8 cellular contexts compared by ENCODE assay signal in the genomic region with DNA sequence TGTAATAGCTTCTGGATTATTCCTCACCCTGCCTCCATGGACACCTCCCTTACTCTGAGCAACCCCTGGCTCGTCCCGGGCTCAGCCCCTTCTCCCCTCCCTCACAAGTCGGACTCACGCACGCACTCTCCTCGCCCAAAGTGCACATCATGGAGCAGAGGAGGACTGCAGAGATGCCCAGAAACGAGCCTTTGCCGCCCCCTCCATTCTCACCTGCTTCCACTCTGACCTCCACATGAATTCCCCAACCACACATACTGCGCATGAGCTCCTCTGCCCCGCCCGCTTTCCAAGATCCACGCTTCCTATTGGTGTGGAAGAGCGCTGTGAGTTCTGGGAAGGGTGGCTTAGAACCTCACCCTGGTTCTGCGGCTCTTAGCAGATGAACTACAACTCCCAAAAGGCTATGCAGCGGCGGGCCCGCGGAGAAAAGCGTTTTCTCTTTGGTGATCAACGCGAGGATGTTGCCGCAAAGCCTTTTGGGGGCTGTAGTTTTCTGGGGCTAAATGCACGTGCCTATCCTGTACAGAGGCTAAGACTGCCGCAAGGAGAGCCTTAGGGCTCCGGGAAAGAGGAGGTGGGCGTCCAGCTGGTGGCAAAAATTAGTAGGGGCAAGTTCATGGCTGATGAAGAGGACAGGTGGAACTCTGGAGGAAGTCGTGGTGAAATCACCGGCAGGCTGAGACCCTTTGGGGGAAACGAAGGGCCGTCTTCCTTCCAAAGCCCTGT. TPM values are rescaled to one million over a fixed set of nuclear protein-coding genes. Genes with fewer than 3 reads are reported as not detected.
DNase-seq lines count a peak whose midpoint lies in the region; ATAC-seq and TF ChIP-seq lines count a peak whose summit lies in the region.

PHB1 (minus strand) TSS at position 261 of the 729 bp plus-strand sequence. CDS start 1,618 bp downstream, outside the sequence.

- TF ChIP-seq CTCF in ascending aorta (IDR thresholded peaks at IDR 0.05) (no peak), vagina (IDR thresholded peaks at IDR 0.05) (no peak)

- DNase-seq in NCI-H187 treated with DMSO at 0.1 percent for 48 hours (lab: John Stamatoyannopoulos, UW) (peak; percentile 97), ascending aorta (ENCODE audit: low spot score in 2 of 2) (peak; percentile 89 to 98), right cardiac atrium (peak; percentile 96 to 97 (median 96)), putamen (ENCODE audit: low spot score) (peak; percentile 99), vagina (ENCODE audit: extremely low spot score in 2 of 2) (peak in 1 of 2 donors; percentile 96)

- H3K27ac ChIP-seq in ascending aorta (no peak within 1 kb of the TSS), right cardiac atrium (ENCODE audit: low read length) (peak within 1 kb of the TSS; percentile 90), vagina (no peak within 1 kb of the TSS)

- H3K27me3 ChIP-seq in ascending aorta, result no peaks in the 10 kb centered on the region
- H3K27me3 ChIP-seq in right cardiac atrium (ENCODE audit: control insufficient read depth, insufficient read depth), result no peaks in the 10 kb centered on the region
- no peaks in the 10 kb centered on the region for H3K27me3 ChIP-seq in vagina

- H3K36me3 ChIP-seq in ascending aorta, result peaks cover 23 to 30% of the 10 kb centered on the region in 2 donors
- peaks cover 0 to 32% of the 10 kb centered on the region in 2 donors for H3K36me3 ChIP-seq in vagina

- TF ChIP-seq POLR2A in vagina (IDR thresholded peaks at IDR 0.05), result no peak

- under 1% methylated on average over 30 of the region's 30 CpGs for WGBS in right cardiac atrium

- H3K4me1 ChIP-seq in ascending aorta, result peaks cover 6 to 8% of the 10 kb centered on the region in 2 donors
- peaks cover 2% of the 10 kb centered on the region for H3K4me1 ChIP-seq in right cardiac atrium (ENCODE audit: control insufficient read depth, insufficient read depth, low read length)
- peaks cover 16% of the 10 kb centered on the region for H3K4me1 ChIP-seq in vagina

- H3K4me3 ChIP-seq in ascending aorta (peak within 1 kb of the TSS; percentile 75 to 97), right cardiac atrium (ENCODE audit: low read length) (peak within 1 kb of the TSS; percentile 85), vagina (peak within 1 kb of the TSS; percentile 82 to 84)

- ATAC-seq in GM18499 (IDR thresholded peaks at IDR 0.05; ENCODE audit: insufficient read depth, unreplicated experiment) (peak; percentile 89), HG02943 (IDR thresholded peaks at IDR 0.05; ENCODE audit: low read depth, unreplicated experiment) (peak; percentile 98), right cardiac atrium (peak; percentile 100)

- intact Hi-C loops in T-helper 2 cell treated with Interferon-gamma antibody and Interleukin-4, amounts not matched to agents 100 ng/mL and 5 ng/mL, for 36 hours (cut with micrococcal nuclease), result loop anchor here (1.0 to 10.0 kb wide), 3 partner anchors 260 to 375 kb away; partner anchors contain the start of genes SLC35B1 and SPOP
- intact Hi-C loops in ascending aorta (cut with DNase I) (loop anchor here (5.0 to 10.0 kb wide), 3 partner anchors 83 to 220 kb away; partner anchors contain the start of gene NGFR), right cardiac atrium (cut with DNase I) (no loop called here), vagina (cut with DNase I) (no loop called here)

- H3K9me3 ChIP-seq in ascending aorta (no peaks in the 10 kb centered on the region), right cardiac atrium (ENCODE audit: control insufficient read depth, low read length) (no peaks in the 10 kb centered on the region), vagina (no peaks in the 10 kb centered on the region)

RNA-seq across cellular contexts. Expression of gene PHB1, which starts in this region (rescaled TPM):
- 188 and 189 TPM in 2 replicates for total RNA-seq in T-helper 2 cell treated with Interferon-gamma antibody and Interleukin-4, amounts not matched to agents 100 ng/mL and 5 ng/mL, for 36 hours
- total RNA-seq in ascending aorta (79.6 TPM), right cardiac atrium (100 to 1,000 TPM; 186 to 239 (median 201) TPM), vagina (58.7 TPM)
- polyA plus RNA-seq in right cardiac atrium, result 230 TPM

Comparison
In these comparisons a context has a peak if more than half of its experiments do, and no peak if none do; other contexts are left out.
1. intact Hi-C loops: an anchor here in T-helper 2 cell treated with Interferon-gamma antibody and Interleukin-4, amounts not matched to agents 100 ng/mL and 5 ng/mL, for 36 hours (1.0 to 10.0 kb wide) and ascending aorta (5.0 to 10.0 kb wide); none called in right cardiac atrium and vagina.